11 cellular contexts compared by ENCODE assay signal in genomic region chr15:67124111-67124510, GRCh38. TPM values are rescaled to one million over a fixed set of nuclear protein-coding genes. Genes with fewer than 3 reads are reported as not detected.
DNase-seq lines count a peak whose midpoint lies in the region; ATAC-seq and TF ChIP-seq lines count a peak whose summit lies in the region.
"Had no signal": no experiment of that assay in that cellular context is flagged by ENCODE, and none has a peak within 500 bp of the region (broad histone marks: within the 10 kb centered on the region; RNA-seq: fewer than 3 reads in every experiment).

No MANE protein-coding gene starts in this region.

- H3K4me1 ChIP-seq in hepatocyte (ENCODE audit: insufficient read depth) (peaks cover 82% of the 10 kb centered on the region), subcutaneous abdominal adipose tissue (ENCODE audit: control insufficient read depth in 5 of 5, insufficient read depth in 5 of 5, low read length in 5 of 5) (peaks cover 29 to 85% (median 76%) of the 10 kb centered on the region in 5 donors)

- H3K27me3 Mint-ChIP-seq in activated CD8-positive, alpha-beta memory T cell treated with anti-CD3 and anti-CD28 coated beads, Interleukin-2, amount 10 ng/mL, durations not matched to agents 7 days and 5 days = no peaks in the 10 kb centered on the region
- H3K27me3 Mint-ChIP-seq in activated CD4-positive, alpha-beta memory T cell treated with anti-CD3 and anti-CD28 coated beads for 36 hours = no peaks in the 10 kb centered on the region

- 73% methylated on average over 3 of the region's 3 CpGs for WGBS in hepatocyte (ENCODE audit: low lambda C conversion rate, missing lambda C conversion rate)

- peak overlapping the region; percentile 69 for H3K27ac Mint-ChIP-seq in activated CD8-positive, alpha-beta memory T cell treated with anti-CD3 and anti-CD28 coated beads, Interleukin-2, amount 10 ng/mL, durations not matched to agents 7 days and 5 days
- H3K27ac Mint-ChIP-seq in activated CD4-positive, alpha-beta memory T cell treated with anti-CD3 and anti-CD28 coated beads for 36 hours = peak overlapping the region; percentile 71

- no peaks in the 10 kb centered on the region for H3K9me3 Mint-ChIP-seq in activated CD8-positive, alpha-beta memory T cell treated with anti-CD3 and anti-CD28 coated beads, Interleukin-2, amount 10 ng/mL, durations not matched to agents 7 days and 5 days (ENCODE audit: low read depth)
- H3K9me3 Mint-ChIP-seq in activated CD4-positive, alpha-beta memory T cell treated with anti-CD3 and anti-CD28 coated beads for 36 hours = no peaks in the 10 kb centered on the region

- POLR2A ChIA-PET in activated CD4-positive, alpha-beta memory T cell treated with anti-CD3 and anti-CD28 coated beads for 36 hours (lab: Charles Lee) = interaction anchor here (0.8 to 1.6 kb wide), 3 partner anchors 11 to 23 kb away, joined by 3 to 5 read pairs (median 3); no protein-coding TSS in a partner anchor

- no peak for DNase-seq in activated CD8-positive, alpha-beta memory T cell treated with anti-CD3 and anti-CD28 coated beads, Interleukin-2, amount 10 ng/mL, durations not matched to agents 7 days and 5 days
- DNase-seq in activated CD8-positive, alpha-beta memory T cell treated with anti-CD3 and anti-CD28 coated beads for 24 hours = no peak
- DNase-seq in activated CD4-positive, alpha-beta memory T cell treated with anti-CD3 and anti-CD28 coated beads for 36 hours = no peak
- DNase-seq in hepatocyte (ENCODE audit: low spot score) = no peak
- DNase-seq: NCI-H524 treated with DMSO at 0.1 percent for 48 hours, upper lobe of right lung had no signal

- H3K9me3 ChIP-seq in hepatocyte (ENCODE audit: low read depth) (no peaks in the 10 kb centered on the region), subcutaneous abdominal adipose tissue (ENCODE audit: control insufficient read depth in 5 of 5, low read length in 5 of 5) (peaks cover 0 to 2% (median 0%) of the 10 kb centered on the region in 5 donors)
- H3K9me3 ChIP-seq: upper lobe of right lung had no signal

- H2AFZ ChIP-seq in hepatocyte = no peak overlapping the region

- no peak for ATAC-seq in activated CD8-positive, alpha-beta memory T cell treated with anti-CD3 and anti-CD28 coated beads, Interleukin-2, amount 10 ng/mL, durations not matched to agents 7 days and 5 days
- no peak for ATAC-seq in GM18511 (IDR thresholded peaks at IDR 0.05; ENCODE audit: unreplicated experiment)
- ATAC-seq in HG03354 (IDR thresholded peaks at IDR 0.05; ENCODE audit: poor library complexity, severe bottlenecking, unreplicated experiment) = no peak
- no peak for ATAC-seq in GM18868 (IDR thresholded peaks at IDR 0.05; ENCODE audit: unreplicated experiment)
- ATAC-seq: HepG2, upper lobe of right lung had no signal

- H3K36me3 Mint-ChIP-seq in activated CD8-positive, alpha-beta memory T cell treated with anti-CD3 and anti-CD28 coated beads, Interleukin-2, amount 10 ng/mL, durations not matched to agents 7 days and 5 days = peaks cover 14% of the 10 kb centered on the region
- peaks cover 10% of the 10 kb centered on the region for H3K36me3 Mint-ChIP-seq in activated CD4-positive, alpha-beta memory T cell treated with anti-CD3 and anti-CD28 coated beads for 36 hours

- peaks cover 18% of the 10 kb centered on the region for H4K20me1 ChIP-seq in hepatocyte (ENCODE audit: insufficient read depth, poor library complexity, severe bottlenecking)

- H3K4me1 Mint-ChIP-seq in activated CD8-positive, alpha-beta memory T cell treated with anti-CD3 and anti-CD28 coated beads, Interleukin-2, amount 10 ng/mL, durations not matched to agents 7 days and 5 days = peaks cover 79% of the 10 kb centered on the region
- peaks cover 84% of the 10 kb centered on the region for H3K4me1 Mint-ChIP-seq in activated CD4-positive, alpha-beta memory T cell treated with anti-CD3 and anti-CD28 coated beads for 36 hours (ENCODE audit: low read depth)

- no peak overlapping the region for H3K4me2 ChIP-seq in hepatocyte

- no peaks in the 10 kb centered on the region for H3K36me3 ChIP-seq in hepatocyte (replicated peaks; ENCODE audit: insufficient read depth, low read depth)
- H3K36me3 ChIP-seq in subcutaneous abdominal adipose tissue (ENCODE audit: control insufficient read depth in 5 of 5, insufficient read depth in 5 of 5, low read length in 5 of 5) = peaks cover 0 to 8% (median 0%) of the 10 kb centered on the region in 5 donors
- H3K36me3 ChIP-seq: upper lobe of right lung had no signal

- H3K27ac ChIP-seq in hepatocyte (peak overlapping the region; percentile 82), subcutaneous abdominal adipose tissue (ENCODE audit: low read depth, low read length) (peak overlapping the region; percentile 98)

- H3K79me2 ChIP-seq in hepatocyte = peaks cover 92% of the 10 kb centered on the region

- TF ChIP-seq CTCF in hepatocyte (IDR thresholded peaks at IDR 0.05; ENCODE audit: poor library complexity) = no peak

- no peaks in the 10 kb centered on the region for H3K9me2 ChIP-seq in hepatocyte (replicated peaks; ENCODE audit: insufficient read depth)

- intact Hi-C loops in activated CD4-positive, alpha-beta memory T cell treated with anti-CD3 and anti-CD28 coated beads for 36 hours (cut with micrococcal nuclease) = no loop called here

- H3K4me3 ChIP-seq in hepatocyte (no peak overlapping the region), subcutaneous abdominal adipose tissue (ENCODE audit: low read depth in 1 of 5, low read length in 5 of 5) (no peak overlapping the region)
- H3K4me3 ChIP-seq: upper lobe of right lung had no signal

- CTCF ChIA-PET in activated CD8-positive, alpha-beta memory T cell treated with anti-CD3 and anti-CD28 coated beads, Interleukin-2, amount 10 ng/mL, durations not matched to agents 7 days and 5 days (lab: Charles Lee) = interaction anchor here (1.2 to 1.6 kb wide), 3 partner anchors 10 to 25 kb away, joined by 3 to 4 read pairs (median 3); no protein-coding TSS in a partner anchor
- CTCF ChIA-PET in activated CD4-positive, alpha-beta memory T cell treated with anti-CD3 and anti-CD28 coated beads for 36 hours (lab: Charles Lee) = interaction anchor here (0.9 to 1.3 kb wide), 5 partner anchors 10 to 177 kb away, joined by 3 to 6 read pairs (median 3); no protein-coding TSS in a partner anchor

- H3K27me3 ChIP-seq in hepatocyte (no peaks in the 10 kb centered on the region), subcutaneous abdominal adipose tissue (ENCODE audit: control insufficient read depth in 5 of 5, insufficient read depth in 4 of 5, low read length in 5 of 5) (peaks cover 0 to 3% (median 0%) of the 10 kb centered on the region in 5 donors)
- H3K27me3 ChIP-seq: upper lobe of right lung had no signal

- H3K4me3 Mint-ChIP-seq in activated CD8-positive, alpha-beta memory T cell treated with anti-CD3 and anti-CD28 coated beads, Interleukin-2, amount 10 ng/mL, durations not matched to agents 7 days and 5 days = no peak overlapping the region
- H3K4me3 Mint-ChIP-seq in activated CD4-positive, alpha-beta memory T cell treated with anti-CD3 and anti-CD28 coated beads for 36 hours = no peak overlapping the region

- H3K9ac ChIP-seq in subcutaneous abdominal adipose tissue (ENCODE audit: low read length in 5 of 5) = no peak overlapping the region

RNA-seq across cellular contexts. Expression of gene SMAD3, which starts 58.7 kb away (rescaled TPM):
- total RNA-seq in activated CD8-positive, alpha-beta memory T cell treated with anti-CD3 and anti-CD28 coated beads, Interleukin-2, amount 10 ng/mL, durations not matched to agents 7 days and 5 days = 10 to 100 TPM; 87.1 to 88.0 TPM
- 10 to 100 TPM; 50.2 to 50.5 TPM for total RNA-seq in activated CD4-positive, alpha-beta memory T cell treated with anti-CD3 and anti-CD28 coated beads for 36 hours
- 24.6 and 32.2 TPM in 2 replicates for total RNA-seq in hepatocyte
- 24.7 and 26.5 TPM in 2 replicates for polyA plus RNA-seq in hepatocyte
